9 cellular contexts compared by ENCODE assay signal in genomic region chr3:126389792-126390142, GRCh38. TPM values are rescaled to one million over a fixed set of nuclear protein-coding genes. Genes with fewer than 3 reads are reported as not detected.
DNase-seq lines count a peak whose midpoint lies in the region; ATAC-seq and TF ChIP-seq lines count a peak whose summit lies in the region.
"Had no signal": no experiment of that assay in that cellular context is flagged by ENCODE, and none has a peak within 500 bp of the region (broad histone marks: within the 10 kb centered on the region; RNA-seq: fewer than 3 reads in every experiment).

No MANE protein-coding gene starts in this region.

- no peaks in the 10 kb centered on the region for H3K36me3 Mint-ChIP-seq in nephron (ENCODE audit: low read depth)

- H3K27me3 Mint-ChIP-seq in nephron (ENCODE audit: low read depth), result peaks cover 50% of the 10 kb centered on the region

- no peaks in the 10 kb centered on the region for H3K36me3 ChIP-seq in vagina

- no peak overlapping the region for H3K27ac Mint-ChIP-seq in nephron

- H3K9me3 Mint-ChIP-seq in nephron, result no peaks in the 10 kb centered on the region

- intact Hi-C loops in Right ventricle myocardium inferior (cut with DNase I) (loop anchor here (1.0 to 2.0 kb wide), 4 partner anchors 33 to 255 kb away; partner anchors contain the start of gene KLF15), cardiac septum (cut with DNase I) (loop anchor here (1.0 to 2.0 kb wide), 4 partner anchors 33 to 255 kb away; partner anchors contain the start of gene KLF15), vagina (cut with DNase I) (loop anchor here (2.0 to 5.0 kb wide), 2 partner anchors 129 to 252 kb away; no protein-coding TSS in a partner anchor)

- DNase-seq in Right ventricle myocardium inferior (ENCODE audit: missing footprints), result no peak
- DNase-seq in cardiac septum (ENCODE audit: low spot score), result no peak
- DNase-seq in coronary artery (ENCODE audit: low spot score), result no peak
- no peak for DNase-seq in vagina (ENCODE audit: extremely low spot score in 2 of 2)
- no peak for DNase-seq in stimulated activated CD4-positive, alpha-beta T cell treated with anti-CD3 and anti-CD28 coated beads, Interleukin-1b, Interleukin-23, amount 100 ng/mL, for 48 hours
- no peak for DNase-seq in GM03348 (ENCODE audit: low spot score)

- H3K4me3 ChIP-seq in coronary artery, result peak overlapping the region; percentile 65
- peak overlapping the region in 1 of 2 donors; percentile 24 for H3K4me3 ChIP-seq in vagina
- H3K4me3 ChIP-seq: lung had no signal

- H3K4me1 ChIP-seq in vagina, result peaks cover 8% of the 10 kb centered on the region

- ATAC-seq in Right ventricle myocardium inferior, result peak; percentile 1
- no peak for ATAC-seq in GM18867 (IDR thresholded peaks at IDR 0.05; ENCODE audit: unreplicated experiment)

- H3K9me3 ChIP-seq in vagina, result no peaks in the 10 kb centered on the region

- H3K27ac ChIP-seq in coronary artery (peak overlapping the region in 1 of 2 donors; percentile 89), vagina (peak overlapping the region; percentile 62)

- TF ChIP-seq CTCF in coronary artery (IDR thresholded peaks at IDR 0.05) (no peak), nephron (IDR thresholded peaks at IDR 0.05; ENCODE audit: unreplicated experiment in 3 of 3) (no peak), vagina (IDR thresholded peaks at IDR 0.05) (no peak)

- no peaks in the 10 kb centered on the region for H3K4me1 Mint-ChIP-seq in nephron

- peak overlapping the region; percentile 36 to 66 (median 46) for H3K4me3 Mint-ChIP-seq in nephron

- H3K27me3 ChIP-seq in vagina, result no peaks in the 10 kb centered on the region

- no peak for TF ChIP-seq POLR2A in vagina (IDR thresholded peaks at IDR 0.05)

RNA-seq across cellular contexts. Expression of gene CFAP100, which starts 4.9 kb away (rescaled TPM):
- not detected for total RNA-seq in Right ventricle myocardium inferior
- total RNA-seq in cardiac septum, result not detected
- total RNA-seq in vagina, result not detected

RNA-seq across cellular contexts. Expression of gene KLF15, which starts 32.6 kb away (rescaled TPM):
- total RNA-seq in Right ventricle myocardium inferior (33.0 TPM), cardiac septum (11.5 TPM), vagina (25.3 TPM)
